In genomic region chr14:74492413-74493342, GRCh38 we compare ENCODE assay signal across 7 cellular contexts. TPM values are rescaled to one million over a fixed set of nuclear protein-coding genes. Genes with fewer than 3 reads are reported as not detected.
A peak's percentile ranks its signal among the peaks of the same experiment; 100 is the strongest.
DNase-seq lines count a peak whose midpoint lies in the region; ATAC-seq lines count a peak whose summit lies in the region.

TSS of gene NPC2 (minus strand) at chr14:74493305. CDS start at chr14:74493274, 31 bp downstream.

- H3K4me1 ChIP-seq in neuronal stem cell (ENCODE audit: control insufficient read depth in 2 of 2, insufficient read depth in 1 of 2, low read depth in 1 of 2, low read length in 2 of 2) = peaks cover 5 to 8% of the 10 kb centered on the region in 2 donors

- peak; percentile 2 for ATAC-seq in GM18868 (IDR thresholded peaks at IDR 0.05; ENCODE audit: unreplicated experiment)
- peak; percentile 4 for ATAC-seq in HG02870 (IDR thresholded peaks at IDR 0.05; ENCODE audit: unreplicated experiment)

- H3K4ac ChIP-seq in neuronal stem cell (ENCODE audit: low read length) = no peak within 1 kb of the TSS

- peak within 1 kb of the TSS; percentile 75 for H2BK120ac ChIP-seq in neuronal stem cell (ENCODE audit: low read depth, low read length)

- no peak within 1 kb of the TSS for H4K91ac ChIP-seq in neuronal stem cell (ENCODE audit: low read depth, low read length, poor library complexity)

- peak within 1 kb of the TSS; percentile 96 for H2BK5ac ChIP-seq in neuronal stem cell (ENCODE audit: low read length)

- no peak within 1 kb of the TSS for H4K8ac ChIP-seq in neuronal stem cell (ENCODE audit: low read depth, low read length)

- H3K14ac ChIP-seq in neuronal stem cell (ENCODE audit: low read length) = peak within 1 kb of the TSS; percentile 85

- H3K9me3 ChIP-seq in SK-N-MC (ENCODE audit: low read depth, low read length) = no peaks in the 10 kb centered on the region
- H3K9me3 ChIP-seq in neuronal stem cell (replicated peaks in 1 of 2; ENCODE audit: control insufficient read depth in 2 of 2, insufficient read depth in 1 of 2, low read depth in 1 of 2, low read length in 2 of 2) = no peaks in the 10 kb centered on the region

- H2BK15ac ChIP-seq in neuronal stem cell (ENCODE audit: low read length) = peak within 1 kb of the TSS; percentile 91

- no CpG with 5 or more reads among the region's 42 CpGs for WGBS in neuronal stem cell (ENCODE audit: extremely low coverage in 2 of 2, insufficient read length in 2 of 2, insufficient replicate concordance in 1 of 2), 2 donors

- H3K18ac ChIP-seq in neuronal stem cell (ENCODE audit: low read length) = peak within 1 kb of the TSS; percentile 99

- H3K9ac ChIP-seq in SK-N-MC (ENCODE audit: insufficient read length) (peak within 1 kb of the TSS; percentile 89), neuronal stem cell (ENCODE audit: low read depth, low read length, poor library complexity) (peak within 1 kb of the TSS; percentile 100)

- H2AK5ac ChIP-seq in neuronal stem cell (ENCODE audit: low read depth, low read length) = peak within 1 kb of the TSS; percentile 70

- H3K36me3 ChIP-seq in SK-N-MC (ENCODE audit: insufficient read depth, low read length) (no peaks in the 10 kb centered on the region), neuronal stem cell (replicated peaks in 1 of 2; ENCODE audit: control insufficient read depth in 2 of 2, insufficient read depth in 2 of 2, low read length in 2 of 2) (peaks cover 11 to 23% of the 10 kb centered on the region in 2 donors)

- peak within 1 kb of the TSS; percentile 97 for H3K23ac ChIP-seq in neuronal stem cell (ENCODE audit: low read depth, low read length, poor library complexity)

- no peak within 1 kb of the TSS for H2BK12ac ChIP-seq in neuronal stem cell (ENCODE audit: low read length)

- peak within 1 kb of the TSS; percentile 75 for H3K4me2 ChIP-seq in neuronal stem cell (ENCODE audit: insufficient read depth, low read length, poor library complexity, severe bottlenecking)

- peaks cover 6% of the 10 kb centered on the region for H3K79me1 ChIP-seq in neuronal stem cell (ENCODE audit: low read depth, low read length)

- DNase-seq in SK-N-MC (ENCODE audit: low read depth, low spot score) (no peak), fibroblast of peridontal ligament (ENCODE audit: extremely low read depth) (peak; percentile 30), neuronal stem cell (ENCODE audit: low spot score) (no peak), iPS-NIHi11 (ENCODE audit: low spot score) (no peak), NOMO-1 treated with dmso at 0.1 percent for 144 hours (lab: John Stamatoyannopoulos, UW; ENCODE audit: unreplicated experiment) (no peak)

- H3K4me3 ChIP-seq in SK-N-MC = peak within 1 kb of the TSS; percentile 98
- H3K4me3 ChIP-seq in neuronal stem cell (ENCODE audit: low read length in 2 of 2) = peak within 1 kb of the TSS; percentile 83 to 97

- H3K27ac ChIP-seq in SK-N-MC (no peak within 1 kb of the TSS), neuronal stem cell (replicated peaks; ENCODE audit: low read length) (peak within 1 kb of the TSS; percentile 93)

- peak within 1 kb of the TSS; percentile 98 for H2AFZ ChIP-seq in neuronal stem cell (ENCODE audit: low read length)

- no peaks in the 10 kb centered on the region for H3K27me3 ChIP-seq in neuronal stem cell (ENCODE audit: control insufficient read depth in 3 of 3, insufficient read depth in 3 of 3, low read depth in 1 of 3, low read length in 3 of 3)

RNA-seq across cellular contexts. Expression of gene NPC2, which starts in this region (rescaled TPM):
- 596 TPM for polyA plus RNA-seq in neuronal stem cell (2013, experiment 1 of 2)
- 610 TPM for polyA plus RNA-seq in neuronal stem cell (2013, experiment 2 of 2)
